1 cellular context compared by ENCODE assay signal in genomic region chr3:185943363-185944106, GRCh38.
TF ChIP-seq lines count a peak whose summit lies in the region.

No MANE protein-coding gene starts in this region.

TF ChIP-seq in HepG2, 621 proteins besides CTCF, POLR2A, EP300 and RAD21 (continued from another document and continues in another):
- TF ChIP-seq ZNF281 (CRISPR knock-in tag; IDR thresholded peaks at IDR 0.05; ENCODE audit: borderline replicate concordance): no peak
- TF ChIP-seq CENPT (CRISPR knock-in tag; IDR thresholded peaks at IDR 0.05; ENCODE audit: low read depth): no peak
- peak; percentile 50; the same call in 1 of the 2 replicates for TF ChIP-seq SIN3A (IDR thresholded peaks at IDR 0.05; ENCODE audit: borderline replicate concordance, low read depth, low read length)
- TF ChIP-seq ZNF253 (CRISPR knock-in tag; IDR thresholded peaks at IDR 0.05; ENCODE audit: borderline replicate concordance): no peak
- TF ChIP-seq GATA4 (IDR thresholded peaks at IDR 0.05; ENCODE audit: borderline replicate concordance, low read depth): no peak
- TF ChIP-seq ZNF558 (CRISPR knock-in tag; IDR thresholded peaks at IDR 0.05; ENCODE audit: borderline replicate concordance): no peak
- 0 out of 2 replicates have a peak, but pooled peaks have one; percentile 16 for TF ChIP-seq SKIL (CRISPR knock-in tag; IDR thresholded peaks at IDR 0.05; ENCODE audit: borderline replicate concordance)
- no peak for TF ChIP-seq FIP1L1 (IDR thresholded peaks at IDR 0.05; ENCODE audit: borderline replicate concordance, insufficient read depth, low read depth, low read length)
- no peak for TF ChIP-seq ZNF572 (CRISPR knock-in tag; IDR thresholded peaks at IDR 0.05)
- peak; percentile 62 to 87; a peak in 3 of 4 replicates for TF ChIP-seq HMGXB4 (CRISPR knock-in tag; IDR thresholded peaks at IDR 0.05; ENCODE audit: borderline replicate concordance in 1 of 2, low read depth in 1 of 2)
- no peak for TF ChIP-seq ZBTB3 (CRISPR knock-in tag; IDR thresholded peaks at IDR 0.05; ENCODE audit: borderline replicate concordance, low read depth)
- TF ChIP-seq ZNF782 (CRISPR knock-in tag; IDR thresholded peaks at IDR 0.05; ENCODE audit: borderline replicate concordance): no peak; the same call in 1 of the 2 replicates
- TF ChIP-seq ZNF362 (CRISPR knock-in tag; IDR thresholded peaks at IDR 0.05; ENCODE audit: borderline replicate concordance): peak; percentile 25; the same call in 1 of the 2 replicates
- no peak for TF ChIP-seq ZNF878 (CRISPR knock-in tag; IDR thresholded peaks at IDR 0.05)
- no peak for TF ChIP-seq CCAR2 (optimal IDR thresholded peaks at IDR 0.05; ENCODE audit: low read depth, low read length)
- TF ChIP-seq ZNF691 (CRISPR knock-in tag; IDR thresholded peaks at IDR 0.05; ENCODE audit: borderline replicate concordance, low read depth): peak; percentile 63; the same call in 1 of the 2 replicates
- peak; percentile 53; the same call in 1 of the 2 replicates for TF ChIP-seq SP5 (CRISPR knock-in tag; IDR thresholded peaks at IDR 0.05; ENCODE audit: borderline replicate concordance, low read depth)
- TF ChIP-seq GABPA (IDR thresholded peaks at IDR 0.05; ENCODE audit: low read depth, low read length): no peak
- TF ChIP-seq GABPA (CRISPR knock-in tag; IDR thresholded peaks at IDR 0.05; ENCODE audit: low read depth): no peak
- no peak for TF ChIP-seq ZNF414 (CRISPR knock-in tag; IDR thresholded peaks at IDR 0.05)
- no peak for TF ChIP-seq ZNF737 (CRISPR knock-in tag; IDR thresholded peaks at IDR 0.05; ENCODE audit: borderline replicate concordance)
- no peak for TF ChIP-seq HNRNPK (IDR thresholded peaks at IDR 0.05; ENCODE audit: low read depth, low read length, poor library complexity, severe bottlenecking)
- no peak for TF ChIP-seq MEIS2 (CRISPR knock-in tag; IDR thresholded peaks at IDR 0.05)
- TF ChIP-seq ZNF10 (CRISPR knock-in tag; IDR thresholded peaks at IDR 0.05; ENCODE audit: borderline replicate concordance, low read depth): no peak
- TF ChIP-seq HDAC2 (CRISPR knock-in tag; IDR thresholded peaks at IDR 0.05): peak; percentile 71; the same call in 1 of the 2 replicates
- TF ChIP-seq POGZ (CRISPR knock-in tag; IDR thresholded peaks at IDR 0.05): no peak
- no peak for TF ChIP-seq MAFF (IDR thresholded peaks at IDR 0.05; ENCODE audit: low read depth, low read length)
- no peak for TF ChIP-seq KAT2B (IDR thresholded peaks at IDR 0.05; ENCODE audit: borderline replicate concordance, low read depth, low read length)
- no peak for TF ChIP-seq PLSCR1 (CRISPR knock-in tag; IDR thresholded peaks at IDR 0.05; ENCODE audit: borderline replicate concordance)
- TF ChIP-seq ZMAT3 (CRISPR knock-in tag; conservative IDR thresholded peaks at IDR 0.05): no peak
- TF ChIP-seq ZNF879 (CRISPR knock-in tag; IDR thresholded peaks at IDR 0.05): no peak
- TF ChIP-seq ZNF513 (CRISPR knock-in tag; conservative IDR thresholded peaks at IDR 0.05): no peak
- TF ChIP-seq ZNF607 (CRISPR knock-in tag; IDR thresholded peaks at IDR 0.05; ENCODE audit: borderline replicate concordance): 0 out of 2 replicates have a peak, but pooled peaks have one; percentile 21
- TF ChIP-seq ZBTB42 (CRISPR knock-in tag; IDR thresholded peaks at IDR 0.05): no peak
- no peak for TF ChIP-seq ZNF275 (CRISPR knock-in tag; IDR thresholded peaks at IDR 0.05; ENCODE audit: borderline replicate concordance)
- no peak for TF ChIP-seq ATF3 (CRISPR knock-in tag; IDR thresholded peaks at IDR 0.05)
- TF ChIP-seq RARA (CRISPR knock-in tag; IDR thresholded peaks at IDR 0.05): peak; percentile 38; the same call in 1 of the 2 replicates
- TF ChIP-seq BATF2 (CRISPR knock-in tag; IDR thresholded peaks at IDR 0.05): no peak
- TF ChIP-seq ZNF382 (CRISPR knock-in tag; IDR thresholded peaks at IDR 0.05; ENCODE audit: borderline replicate concordance): no peak
- no peak for TF ChIP-seq JUN (CRISPR knock-in tag; IDR thresholded peaks at IDR 0.05)
- peak; percentile 58; the same call in 1 of the 2 replicates for TF ChIP-seq FOSL2 (CRISPR knock-in tag; IDR thresholded peaks at IDR 0.05)
- TF ChIP-seq NR1H2 (CRISPR knock-in tag; IDR thresholded peaks at IDR 0.05; ENCODE audit: borderline replicate concordance, low read depth): no peak
- TF ChIP-seq GRHL1 (CRISPR knock-in tag; conservative IDR thresholded peaks at IDR 0.05): no peak
- no peak for TF ChIP-seq ZNF720 (CRISPR knock-in tag; IDR thresholded peaks at IDR 0.05)
- no peak for TF ChIP-seq ZFP1 (CRISPR knock-in tag; IDR thresholded peaks at IDR 0.05)
